18 cellular contexts compared by ENCODE assay signal in the genomic region with DNA sequence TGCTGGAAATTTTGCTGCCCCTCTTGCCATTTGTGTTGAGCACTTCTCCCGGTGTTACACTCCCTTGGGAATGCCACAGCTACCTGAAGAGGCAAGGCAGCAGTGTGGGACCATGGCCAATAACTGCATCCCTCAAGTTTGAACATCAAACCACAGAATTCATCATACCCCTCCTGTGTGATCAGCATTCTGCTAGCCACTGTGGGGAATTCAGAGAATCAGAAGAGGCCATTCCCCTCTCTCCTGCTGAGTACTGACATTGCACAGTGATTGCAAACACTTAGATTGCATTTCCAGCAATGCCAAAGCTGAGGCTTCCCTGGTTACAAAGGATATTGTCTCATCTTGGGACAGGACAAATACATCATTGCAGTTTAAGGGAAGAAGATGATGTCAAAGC. TPM values are rescaled to one million over a fixed set of nuclear protein-coding genes. Genes with fewer than 3 reads are reported as not detected.
DNase-seq lines count a peak whose midpoint lies in the region; ATAC-seq and TF ChIP-seq lines count a peak whose summit lies in the region.
"Had no signal": no experiment of that assay in that cellular context is flagged by ENCODE, and none has a peak within 500 bp of the region (broad histone marks: within the 10 kb centered on the region; RNA-seq: fewer than 3 reads in every experiment).

No MANE protein-coding gene starts in this region.

- in situ Hi-C loops in astrocyte of the spinal cord (cut with HindIII; ENCODE audit: low sequenced_read_pairs), result no loop called here

- no peak overlapping the region for H3K4me3 Mint-ChIP-seq in GM23338
- H3K4me3 Mint-ChIP-seq: CD8-positive, alpha-beta memory T cell; HFFc6 had no signal

- H3K79me2 ChIP-seq in GM23338 (replicated peaks; ENCODE audit: insufficient read depth), result no peaks in the 10 kb centered on the region

- 0 out of 2 replicates have a peak, but pooled peaks cover 5% of the 10 kb centered on the region for H3K9me2 ChIP-seq in GM23338 (ENCODE audit: insufficient read depth)

- TF ChIP-seq CTCF in astrocyte of the spinal cord (IDR thresholded peaks at IDR 0.05; ENCODE audit: low read depth, low read length) (no peak), GM23338 (conservative IDR thresholded peaks at IDR 0.05; ENCODE audit: low read depth in 2 of 2) (no peak)

- H2AFZ ChIP-seq in GM23338, result no peak overlapping the region

- no peaks in the 10 kb centered on the region for H3K27me3 ChIP-seq in GM23338 (ENCODE audit: insufficient read depth)
- H3K27me3 ChIP-seq: BLaER1 had no signal

- H3K9me3 Mint-ChIP-seq in GM23338, result no peaks in the 10 kb centered on the region; the same call in 2 of the 3 replicates
- H3K9me3 Mint-ChIP-seq: HFFc6 had no signal

- H3K4me3 ChIP-seq in astrocyte of the spinal cord (ENCODE audit: low read depth, low read length) (no peak overlapping the region), GM23338 (no peak overlapping the region)
- H3K4me3 ChIP-seq: BLaER1 had no signal

- H3K27ac ChIP-seq in GM23338 (ENCODE audit: low read depth), result no peak overlapping the region
- H3K27ac ChIP-seq: BLaER1 had no signal

- no peaks in the 10 kb centered on the region for H3K36me3 Mint-ChIP-seq in GM23338 (ENCODE audit: low read depth)
- H3K36me3 Mint-ChIP-seq: CD8-positive, alpha-beta memory T cell had no signal

- H3K36me3 ChIP-seq in GM23338 (ENCODE audit: insufficient read depth), result no peaks in the 10 kb centered on the region
- H3K36me3 ChIP-seq: BLaER1 had no signal

- peak; percentile 2 for DNase-seq in Daoy (ENCODE audit: low read depth)
- peak; percentile 56 for DNase-seq in NCI-H2171 treated with DMSO at 0.1 percent for 48 hours (lab: John Stamatoyannopoulos, UW)
- peak; percentile 1 for DNase-seq in astrocyte of the spinal cord (ENCODE audit: low read depth, low spot score)
- DNase-seq in kidney tubule cell (ENCODE audit: low spot score), result peak; percentile 24
- DNase-seq in effector CD8-positive, alpha-beta T cell (lab: John Stamatoyannopoulos, UW), result no peak
- no peak for DNase-seq in MV-4-11 (lab: John Stamatoyannopoulos, UW)
- DNase-seq in GM23338 (ENCODE audit: low spot score), result no peak
- DNase-seq: 8988T; AML-193; Caco-2; CD8-positive, alpha-beta memory T cell; DND-41; GF-D8; HCEC 1CT; HFFc6 had no signal

- H3F3A ChIP-seq in GM23338 (replicated peaks; ENCODE audit: low read depth), result no peaks in the 10 kb centered on the region

- H4K20me1 ChIP-seq in GM23338 (replicated peaks; ENCODE audit: insufficient read depth), result no peaks in the 10 kb centered on the region
- H4K20me1 ChIP-seq: BLaER1 had no signal

- peaks cover 7% of the 10 kb centered on the region for H3K4me1 Mint-ChIP-seq in GM23338
- H3K4me1 Mint-ChIP-seq: CD8-positive, alpha-beta memory T cell had no signal

- ATAC-seq in GM19328 (IDR thresholded peaks at IDR 0.05; ENCODE audit: unreplicated experiment), result no peak
- ATAC-seq in GM23338, result no peak
- ATAC-seq: HepG2 had no signal

- no peak overlapping the region for H3K27ac Mint-ChIP-seq in GM23338
- H3K27ac Mint-ChIP-seq: CD8-positive, alpha-beta memory T cell; HFFc6 had no signal

- no peaks in the 10 kb centered on the region for H3K27me3 Mint-ChIP-seq in GM23338 (ENCODE audit: insufficient read depth, low read depth, poor library complexity)
- H3K27me3 Mint-ChIP-seq: CD8-positive, alpha-beta memory T cell had no signal

- H3K4me2 ChIP-seq in GM23338, result no peak overlapping the region
- H3K4me2 ChIP-seq: BLaER1 had no signal

- peaks cover 5% of the 10 kb centered on the region; the same call in 1 of the 2 replicates for H3K4me1 ChIP-seq in GM23338 (ENCODE audit: insufficient read depth)
- H3K4me1 ChIP-seq: Caco-2 had no signal

TF ChIP-seq in GM23338, 12 proteins besides CTCF, POLR2A, EP300 and RAD21 (continues in another document):
- TF ChIP-seq NANOG (IDR thresholded peaks at IDR 0.05; ENCODE audit: borderline replicate concordance), result no peak
- TF ChIP-seq JUNB (IDR thresholded peaks at IDR 0.05; ENCODE audit: unreplicated experiment), result no peak
- TF ChIP-seq EZH2 (IDR thresholded peaks at IDR 0.05; ENCODE audit: low read depth, unreplicated experiment), result no peak
- no peak for TF ChIP-seq CREB1 (CRISPR knock-in tag; IDR thresholded peaks at IDR 0.05; ENCODE audit: low read depth)
- TF ChIP-seq ETS1 (IDR thresholded peaks at IDR 0.05), result no peak
- TF ChIP-seq ZNF331 (CRISPR knock-in tag; IDR thresholded peaks at IDR 0.05; ENCODE audit: low read depth), result no peak
- TF ChIP-seq REST (IDR thresholded peaks at IDR 0.05; ENCODE audit: unreplicated experiment), result no peak

RNA-seq across cellular contexts. Expression of gene CCDC172, which starts 12.2 kb away (rescaled TPM):
- total RNA-seq in Daoy (2014; rRNA removed; shearing (Covaris generic)), result not detected in 2 replicates
- 3.8 and 4.6 TPM in 2 replicates for total RNA-seq in GM23338 (2014; rRNA removed; shearing (Covaris generic))
- 17.6 and 20.6 TPM in 2 replicates for polyA plus RNA-seq in GM23338 (2016; fragmentation: Nextera tagmentation; extraction: Ambion mirVana)
- total RNA-seq: Caco-2; CD8-positive, alpha-beta memory T cell; HepG2; HFFc6 had no signal
- polyA plus RNA-seq: CD8-positive, alpha-beta memory T cell; HepG2 had no signal

RNA-seq across cellular contexts. Expression of gene GFRA1, which starts 39.1 kb away (rescaled TPM):
- 0.80 and 1.1 TPM in 2 replicates for total RNA-seq in Daoy (2014; rRNA removed; shearing (Covaris generic))
- 2.5 and 2.8 TPM in 2 replicates for total RNA-seq in GM23338 (2014; rRNA removed; shearing (Covaris generic))
- polyA plus RNA-seq in GM23338 (2016; fragmentation: Nextera tagmentation; extraction: Ambion mirVana), result 1.2 and 1.4 TPM in 2 replicates
- total RNA-seq: Caco-2; CD8-positive, alpha-beta memory T cell; HepG2 had no signal
- polyA plus RNA-seq: CD8-positive, alpha-beta memory T cell; HepG2 had no signal

Comparison
In these comparisons a context has a peak if more than half of its experiments do, and no peak if none do; other contexts are left out.
1. DNase-seq: peak in Daoy (single experiment), NCI-H2171 treated with DMSO at 0.1 percent for 48 hours (single experiment), astrocyte of the spinal cord (single experiment) and kidney tubule cell (single experiment); none in effector CD8-positive, alpha-beta T cell (single experiment), MV-4-11 (single experiment) and GM23338 (single experiment).